3 cellular contexts compared by ENCODE assay signal in genomic region chr2:186820303-186820702, GRCh38.
TF ChIP-seq lines count a peak whose summit lies in the region.

No MANE protein-coding gene starts in this region.

TF ChIP-seq in SK-N-SH, 30 proteins besides CTCF, POLR2A, EP300 and RAD21 (continued from another document and continues in another):
- no peak for TF ChIP-seq NFIC (IDR thresholded peaks at IDR 0.05; ENCODE audit: borderline replicate concordance)
- TF ChIP-seq MAX (IDR thresholded peaks at IDR 0.05; ENCODE audit: low read depth) = no peak
- TF ChIP-seq CHD2 (IDR thresholded peaks at IDR 0.05; ENCODE audit: low read length, partially characterized antibody) = no peak
- no peak for TF ChIP-seq YY1 (IDR thresholded peaks at IDR 0.05; ENCODE audit: low read depth)
- no peak for TF ChIP-seq RCOR1 (IDR thresholded peaks at IDR 0.05; ENCODE audit: low read length)
- TF ChIP-seq RXRA (IDR thresholded peaks at IDR 0.05; ENCODE audit: borderline replicate concordance, low read depth) = no peak
- TF ChIP-seq MXI1 (IDR thresholded peaks at IDR 0.05; ENCODE audit: low read depth, low read length) = no peak
- no peak for TF ChIP-seq JUND (IDR thresholded peaks at IDR 0.05)
- no peak for TF ChIP-seq REST (IDR thresholded peaks at IDR 0.05; ENCODE audit: low read depth, low read length)
- TF ChIP-seq TAF1 (IDR thresholded peaks at IDR 0.05; ENCODE audit: borderline replicate concordance, low read depth, low read length) = no peak
- no peak for TF ChIP-seq FOSL2 (IDR thresholded peaks at IDR 0.05; ENCODE audit: borderline replicate concordance, low read depth)
- no peak for TF ChIP-seq TEAD4 (IDR thresholded peaks at IDR 0.05; ENCODE audit: borderline replicate concordance, insufficient read depth)
- TF ChIP-seq IRF3 (IDR thresholded peaks at IDR 0.05; ENCODE audit: low read depth, low read length) = no peak
- TF ChIP-seq FOXM1 (IDR thresholded peaks at IDR 0.05; ENCODE audit: low read depth) = no peak
- TF ChIP-seq USF1 (IDR thresholded peaks at IDR 0.05; ENCODE audit: borderline replicate concordance, low read depth) = no peak

TF ChIP-seq in SK-N-SH treated with all-trans-retinoic acid at 6 μM for 48 hours, 23 proteins besides CTCF, POLR2A, EP300 and RAD21 (continued from another document):
- TF ChIP-seq CSRNP3 (CRISPR knock-in tag; IDR thresholded peaks at IDR 0.05) = no peak
- no peak for TF ChIP-seq ZFP3 (CRISPR knock-in tag; IDR thresholded peaks at IDR 0.05)

TF ChIP-seq in HepG2, 621 proteins besides CTCF, POLR2A, EP300 and RAD21 (continued from another document):
- TF ChIP-seq MED13 (CRISPR knock-in tag; IDR thresholded peaks at IDR 0.05) (no peak), ZNF235 (CRISPR knock-in tag; IDR thresholded peaks at IDR 0.05; ENCODE audit: borderline replicate concordance) (no peak), RBM39 (IDR thresholded peaks at IDR 0.05; ENCODE audit: low read depth, low read length, poor library complexity, severe bottlenecking) (no peak), PTBP1 (IDR thresholded peaks at IDR 0.05; ENCODE audit: low read depth, low read length, poor library complexity, severe bottlenecking) (no peak), REL (CRISPR knock-in tag; conservative IDR thresholded peaks at IDR 0.05) (no peak), RCOR2 (CRISPR knock-in tag; IDR thresholded peaks at IDR 0.05) (no peak), SNAPC4 (CRISPR knock-in tag; IDR thresholded peaks at IDR 0.05) (no peak), EEA1 (CRISPR knock-in tag; IDR thresholded peaks at IDR 0.05; ENCODE audit: borderline replicate concordance) (no peak), MIER2 (CRISPR knock-in tag; IDR thresholded peaks at IDR 0.05) (no peak), SIX4 (CRISPR knock-in tag; IDR thresholded peaks at IDR 0.05) (no peak), ZNF784 (CRISPR knock-in tag; IDR thresholded peaks at IDR 0.05; ENCODE audit: borderline replicate concordance) (no peak), ZNF792 (CRISPR knock-in tag; IDR thresholded peaks at IDR 0.05) (no peak), NFE2L1 (CRISPR knock-in tag; IDR thresholded peaks at IDR 0.05; ENCODE audit: borderline replicate concordance) (no peak)
